In genomic region chr9:133739408-133740280, GRCh38 we compare ENCODE assay signal across 25 cellular contexts. TPM values are rescaled to one million over a fixed set of nuclear protein-coding genes. Genes with fewer than 3 reads are reported as not detected.
DNase-seq lines count a peak whose midpoint lies in the region; TF ChIP-seq lines count a peak whose summit lies in the region.
"Had no signal": no experiment of that assay in that cellular context is flagged by ENCODE, and none has a peak within 500 bp of the region (broad histone marks: within the 10 kb centered on the region; RNA-seq: fewer than 3 reads in every experiment).

No MANE protein-coding gene starts in this region.

- H3K79me2 ChIP-seq in osteoblast (ENCODE audit: insufficient read depth, low read length): no peaks in the 10 kb centered on the region

- in situ Hi-C loops in brain microvascular endothelial cell (cut with HindIII; ENCODE audit: low pct_ligation_motif_present, low sequenced_read_pairs): no loop called here

- H3K27me3 ChIP-seq in H7 (ENCODE audit: control insufficient read depth, insufficient read depth, low read length) (no peaks in the 10 kb centered on the region), osteoblast (ENCODE audit: insufficient read depth, low read length) (peaks cover 6% of the 10 kb centered on the region), brain microvascular endothelial cell (replicated peaks) (no peaks in the 10 kb centered on the region)
- H3K27me3 ChIP-seq: breast epithelium, thyroid gland had no signal

- H3K4me2 ChIP-seq in osteoblast (ENCODE audit: insufficient read depth, low read length): no peak overlapping the region

- H3K9me3 ChIP-seq in osteoblast (ENCODE audit: low read depth, low read length): no peaks in the 10 kb centered on the region
- H3K9me3 ChIP-seq: breast epithelium, HAP-1, psoas muscle, thyroid gland had no signal

- no peaks in the 10 kb centered on the region for H3K36me3 ChIP-seq in H7 (replicated peaks; ENCODE audit: control insufficient read depth, insufficient read depth, low read length)
- H3K36me3 ChIP-seq in osteoblast (ENCODE audit: insufficient read depth, low read length): no peaks in the 10 kb centered on the region
- no peaks in the 10 kb centered on the region for H3K36me3 ChIP-seq in brain microvascular endothelial cell (replicated peaks)
- H3K36me3 ChIP-seq: breast epithelium, HAP-1, thyroid gland had no signal

- H3K27ac ChIP-seq in osteoblast (ENCODE audit: low read depth, low read length): no peak overlapping the region
- H3K27ac ChIP-seq in brain microvascular endothelial cell: no peak overlapping the region
- H3K27ac ChIP-seq: breast epithelium, C4-2B, psoas muscle, thyroid gland had no signal

- peaks cover 10% of the 10 kb centered on the region for H3K4me1 ChIP-seq in osteoblast (ENCODE audit: insufficient read depth, low read length)
- H3K4me1 ChIP-seq: HAP-1, psoas muscle had no signal

- H2AFZ ChIP-seq in osteoblast (ENCODE audit: low read length): no peak overlapping the region

- no peaks in the 10 kb centered on the region for H4K20me1 ChIP-seq in osteoblast (ENCODE audit: insufficient read depth, low read length)

- H3K4me3 ChIP-seq in H7 (ENCODE audit: insufficient read depth, low read depth, low read length) (no peak overlapping the region), osteoblast (ENCODE audit: insufficient read depth, low read length) (no peak overlapping the region), brain microvascular endothelial cell (ENCODE audit: low read depth, low read length) (no peak overlapping the region)
- H3K4me3 ChIP-seq: breast epithelium, HAP-1, psoas muscle, thyroid gland had no signal

- DNase-seq in AG20443 (ENCODE audit: low spot score) (peak; percentile 4), H7 (peak; percentile 18), epidermal melanocyte (ENCODE audit: insufficient read length, low spot score) (peak; percentile 4), osteoblast (ENCODE audit: insufficient read length, low spot score, missing footprints) (peak; percentile 50), brain microvascular endothelial cell (no peak), medulla oblongata (ENCODE audit: extremely low spot score) (no peak), NCI-H2029 (lab: John Stamatoyannopoulos, UW) (no peak)
- DNase-seq: ACHN; activated CD4-positive, alpha-beta T cell treated with anti-CD3 and anti-CD28 coated beads for 48 hours; activated naive CD4-positive, alpha-beta T cell treated with anti-CD3 and anti-CD28 coated beads, Interleukin-2, amount 50 U/mL, for 16 hours; amniotic stem cell; DMS79 treated with DMSO at 0.1 percent for 48 hours; effector CD8-positive, alpha-beta T cell; glutamatergic neuron; mammary epithelial cell; NCI-H2171; NCI-H524; NK-92 treated with Interleukin-12 subunit alpha and Interleukin-12 subunit beta, amount 100 ng/mL, for 24 hours; PC-3; stimulated activated naive CD8-positive, alpha-beta T cell treated with anti-CD3 and anti-CD28 coated beads, Interleukin-15, amount 100 ng/mL, for 72 hours; thyroid gland had no signal

- TF ChIP-seq CTCF in osteoblast (IDR thresholded peaks at IDR 0.05; ENCODE audit: extremely low read depth, low read depth, low read length): no peak
- no peak for TF ChIP-seq CTCF in brain microvascular endothelial cell (IDR thresholded peaks at IDR 0.05; ENCODE audit: low read depth, low read length, missing control alignments)

RNA-seq across cellular contexts. Expression of gene SARDH, which starts 1.5 kb away (rescaled TPM):
- total RNA-seq in H7 (2014; rRNA removed; shearing (Covaris generic)): 7.3 and 9.9 TPM in 2 replicates
- 5.4 and 10.9 TPM in 2 replicates for total RNA-seq in osteoblast

Comparison
In these comparisons a context has a peak if more than half of its experiments do, and no peak if none do; other contexts are left out.
1. DNase-seq: peak in AG20443 (single experiment), H7 (single experiment), epidermal melanocyte (single experiment) and osteoblast (single experiment); none in brain microvascular endothelial cell (single experiment), medulla oblongata (single experiment) and NCI-H2029 (single experiment).